ENCODE assay signal across 22 cellular contexts in the genomic region with DNA sequence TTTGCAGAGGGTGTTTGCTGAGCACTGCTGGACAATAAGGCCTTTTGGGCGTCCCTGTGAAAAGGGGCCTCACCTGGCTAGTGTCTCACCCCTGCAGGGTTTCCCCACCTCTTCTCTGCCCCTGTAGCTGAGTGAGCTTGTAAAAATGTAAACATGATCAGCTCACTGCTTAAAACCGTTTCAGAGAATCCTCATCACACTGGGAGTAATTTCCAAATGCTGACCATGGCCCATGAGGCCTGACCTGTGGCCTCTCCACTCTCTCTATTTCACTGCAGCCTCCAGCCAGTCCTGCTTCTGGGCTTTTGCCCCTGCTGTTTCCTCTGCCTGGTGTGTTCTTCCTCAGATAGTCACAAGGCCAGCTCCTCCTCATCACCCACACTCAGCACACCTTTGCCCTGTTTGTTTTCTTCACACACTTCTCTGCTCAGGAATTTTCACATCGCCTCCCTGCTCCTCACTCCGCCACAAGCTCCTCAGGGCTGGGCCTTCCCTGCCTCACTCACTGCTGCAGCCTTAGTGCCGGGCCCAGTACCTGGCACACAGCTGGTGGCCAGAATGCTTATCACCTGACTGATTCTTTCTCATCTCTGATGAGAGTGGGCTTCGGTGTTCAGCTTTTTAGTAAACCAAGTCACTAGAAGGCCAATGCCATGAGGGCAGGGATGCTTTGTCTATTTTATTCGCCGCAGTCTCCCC.
"Had no signal": no experiment of that assay in that cellular context is flagged by ENCODE, and none has a peak within 500 bp of the region (broad histone marks: within the 10 kb centered on the region; RNA-seq: fewer than 3 reads in every experiment).

No MANE protein-coding gene starts in this region.

- H3K27ac Mint-ChIP-seq: activated T-cell treated with anti-CD3 and anti-CD28 coated beads, Interleukin-2, amount 50 U/mL, for 72 hours; T-helper 1 cell treated with Interleukin-12 subunit alpha and Interleukin-12 subunit beta and Interleukin-4 antibody, amounts not matched to agents 30 μg/mL and 1 μg/mL, for 36 hours; type B pancreatic cell had no signal

- FAIRE-seq: astrocyte had no signal

- H3K4me1 ChIP-seq: left lung, testis, vagina had no signal

- DNase-seq: activated CD4-positive, alpha-beta T cell treated with anti-CD3 and anti-CD28 coated beads for 4 hours; activated CD4-positive, alpha-beta T cell treated with anti-CD3 and anti-CD28 coated beads, Interleukin-2, amount 50 U/mL, for 48 hours; activated CD4-positive, CD25-positive, alpha-beta regulatory T cell; activated effector memory CD4-positive, alpha-beta T cell treated with Interleukin-2 at 50 U/mL for 16 hours; activated T-cell treated with anti-CD3 and anti-CD28 coated beads, Interleukin-2, amount 50 U/mL, for 72 hours; heart right ventricle; naive thymus-derived CD8-positive, alpha-beta T cell; ovary; right cardiac atrium; stimulated activated CD4-positive, alpha-beta T cell treated with anti-CD3 and anti-CD28 coated beads, Interleukin-4, amount 100 ng/mL, for 24 hours; testis had no signal

- H3K27ac ChIP-seq: breast epithelium, coronary artery, epithelial cell of prostate, heart right ventricle, left lung, ovary, testis, vagina had no signal

- ATAC-seq: activated naive CD4-positive, alpha-beta T cell treated with anti-CD3 and anti-CD28 coated beads, Interleukin-2, amount 50 U/mL, for 72 hours; activated T-cell treated with anti-CD3 and anti-CD28 coated beads, Interleukin-2, amount 50 U/mL, for 72 hours; heart right ventricle; left lung; naive thymus-derived CD8-positive, alpha-beta T cell; right cardiac atrium had no signal

- H3K4me3 ChIP-seq: breast epithelium, coronary artery, heart right ventricle, left lung, lung, ovary, testis, vagina had no signal

- H3K9me3 ChIP-seq: breast epithelium, heart right ventricle, left lung, ovary, testis, vagina had no signal

- H3K27me3 Mint-ChIP-seq: central memory CD8-positive, alpha-beta T cell had no signal

- H3K36me3 ChIP-seq: breast epithelium, heart right ventricle, left lung, ovary, vagina had no signal

- H3K9me3 Mint-ChIP-seq: activated naive CD4-positive, alpha-beta T cell treated with anti-CD3 and anti-CD28 coated beads, Interleukin-2, amount 50 U/mL, for 72 hours; activated T-cell treated with anti-CD3 and anti-CD28 coated beads, Interleukin-2, amount 50 U/mL, for 72 hours; central memory CD8-positive, alpha-beta T cell; naive thymus-derived CD8-positive, alpha-beta T cell; T-helper 1 cell treated with Interleukin-12 subunit alpha and Interleukin-12 subunit beta and Interleukin-4 antibody, amounts not matched to agents 30 μg/mL and 1 μg/mL, for 36 hours; type B pancreatic cell had no signal

- H3K36me3 Mint-ChIP-seq: activated naive CD4-positive, alpha-beta T cell treated with anti-CD3 and anti-CD28 coated beads, Interleukin-2, amount 50 U/mL, for 72 hours; naive thymus-derived CD8-positive, alpha-beta T cell; type B pancreatic cell had no signal

- H3K27me3 ChIP-seq: breast epithelium, left lung, ovary, testis, vagina had no signal

- H3K4me3 Mint-ChIP-seq: activated T-cell treated with anti-CD3 and anti-CD28 coated beads, Interleukin-2, amount 50 U/mL, for 72 hours; central memory CD8-positive, alpha-beta T cell; T-helper 1 cell treated with Interleukin-12 subunit alpha and Interleukin-12 subunit beta and Interleukin-4 antibody, amounts not matched to agents 30 μg/mL and 1 μg/mL, for 36 hours; type B pancreatic cell had no signal
